Comparison of ENCODE assay signal across 15 cellular contexts in genomic region chr3:194321666-194322640, GRCh38. TPM values are rescaled to one million over a fixed set of nuclear protein-coding genes. Genes with fewer than 3 reads are reported as not detected.
DNase-seq lines count a peak whose midpoint lies in the region; ATAC-seq and TF ChIP-seq lines count a peak whose summit lies in the region.
"Had no signal": no experiment of that assay in that cellular context is flagged by ENCODE, and none has a peak within 500 bp of the region (broad histone marks: within the 10 kb centered on the region; RNA-seq: fewer than 3 reads in every experiment).

No MANE protein-coding gene starts in this region.

- no peak for TF ChIP-seq CTCF in CD8-positive, alpha-beta T cell (IDR thresholded peaks at IDR 0.05)
- TF ChIP-seq CTCF in nephron (IDR thresholded peaks at IDR 0.05; ENCODE audit: unreplicated experiment in 3 of 3) (no peak), GM20000 (IDR thresholded peaks at IDR 0.05; ENCODE audit: extremely low read depth, missing control alignments) (no peak)

- H3K36me3 Mint-ChIP-seq in CD8-positive, alpha-beta T cell: no peaks in the 10 kb centered on the region
- no peaks in the 10 kb centered on the region for H3K36me3 Mint-ChIP-seq in activated T-helper 17 cell treated with anti-CD3 and anti-CD28 coated beads, Interleukin-2, amount 50 U/mL, for 72 hours (ENCODE audit: low read depth)
- H3K36me3 Mint-ChIP-seq in nephron (ENCODE audit: low read depth): peaks cover 13% of the 10 kb centered on the region

- ATAC-seq in CD8-positive, alpha-beta T cell: no peak
- ATAC-seq in activated T-helper 17 cell treated with anti-CD3 and anti-CD28 coated beads, Interleukin-2, amount 50 U/mL, for 72 hours (replicated peaks): no peak
- ATAC-seq: WTC11 had no signal

- peaks cover 15% of the 10 kb centered on the region for H3K27me3 Mint-ChIP-seq in CD8-positive, alpha-beta T cell (ENCODE audit: low read depth)
- H3K27me3 Mint-ChIP-seq in activated T-helper 17 cell treated with anti-CD3 and anti-CD28 coated beads, Interleukin-2, amount 50 U/mL, for 72 hours: peaks cover 7% of the 10 kb centered on the region
- H3K27me3 Mint-ChIP-seq in nephron (ENCODE audit: low read depth): peaks cover 35% of the 10 kb centered on the region

- no peak overlapping the region for H3K4me3 ChIP-seq in CD8-positive, alpha-beta T cell (ENCODE audit: low read depth, low read length)
- H3K4me3 ChIP-seq: right lobe of liver had no signal

- H3K9me3 Mint-ChIP-seq in CD8-positive, alpha-beta T cell: peaks cover 7% of the 10 kb centered on the region
- peaks cover 11% of the 10 kb centered on the region for H3K9me3 Mint-ChIP-seq in activated T-helper 17 cell treated with anti-CD3 and anti-CD28 coated beads, Interleukin-2, amount 50 U/mL, for 72 hours
- H3K9me3 Mint-ChIP-seq in nephron: peaks cover 13% of the 10 kb centered on the region

- no peaks in the 10 kb centered on the region for H3K36me3 ChIP-seq in CD8-positive, alpha-beta T cell (ENCODE audit: insufficient read depth, low read length)
- H3K36me3 ChIP-seq: right lobe of liver had no signal

- intact Hi-C loops in CD8-positive, alpha-beta T cell (cut with DNase I, micrococcal nuclease): no loop called here

- H3K4me1 Mint-ChIP-seq in CD8-positive, alpha-beta T cell (ENCODE audit: low read depth): no peaks in the 10 kb centered on the region
- H3K4me1 Mint-ChIP-seq in activated T-helper 17 cell treated with anti-CD3 and anti-CD28 coated beads, Interleukin-2, amount 50 U/mL, for 72 hours: no peaks in the 10 kb centered on the region
- H3K4me1 Mint-ChIP-seq in nephron: peaks cover 9% of the 10 kb centered on the region
- H3K4me1 Mint-ChIP-seq: WTC11 had no signal

- H3K4me1 ChIP-seq in CD8-positive, alpha-beta T cell (ENCODE audit: insufficient read depth, low read length): peaks cover 3% of the 10 kb centered on the region

- H3K27ac ChIP-seq in CD8-positive, alpha-beta T cell (ENCODE audit: low read depth, low read length): no peak overlapping the region
- H3K27ac ChIP-seq: right lobe of liver had no signal

- CTCF ChIA-PET in CD8-positive, alpha-beta T cell (lab: Charles Lee): interaction anchor here (0.9 to 1.1 kb wide), 2 partner anchors 21 to 83 kb away, joined by 3 to 5 read pairs; no protein-coding TSS in a partner anchor

- POLR2A ChIA-PET in CD8-positive, alpha-beta T cell (lab: Charles Lee): no interaction called here

- no peak for DNase-seq in CD8-positive, alpha-beta T cell
- DNase-seq in DMS53 treated with DMSO at 0.1 percent for 48 hours (lab: John Stamatoyannopoulos, UW; ENCODE audit: unreplicated experiment) (peak; percentile 77), GM20000 (ENCODE audit: low spot score) (no peak), dedifferentiated amniotic fluid mesenchymal stem cell (ENCODE audit: extremely low spot score) (no peak), OCI-M2 (lab: John Stamatoyannopoulos, UW; ENCODE audit: unreplicated experiment) (no peak), occipital lobe (lab: John Stamatoyannopoulos, UW) (no peak)
- DNase-seq: CD8-positive, alpha-beta memory T cell; cerebellar nuclear complex; head of caudate nucleus; Karpas-422; NCI-H2029 had no signal

- no peaks in the 10 kb centered on the region for H3K9me3 ChIP-seq in CD8-positive, alpha-beta T cell (ENCODE audit: low read length)
- H3K9me3 ChIP-seq: right lobe of liver had no signal

- peaks cover 1% of the 10 kb centered on the region for H3K27me3 ChIP-seq in CD8-positive, alpha-beta T cell (ENCODE audit: insufficient read depth, low read length)
- H3K27me3 ChIP-seq: right lobe of liver had no signal

- H3K27ac Mint-ChIP-seq in CD8-positive, alpha-beta T cell: no peak overlapping the region
- H3K27ac Mint-ChIP-seq in activated T-helper 17 cell treated with anti-CD3 and anti-CD28 coated beads, Interleukin-2, amount 50 U/mL, for 72 hours: no peak overlapping the region
- H3K27ac Mint-ChIP-seq in nephron: no peak overlapping the region
- H3K27ac Mint-ChIP-seq: CD8-positive, alpha-beta memory T cell; WTC11 had no signal

- peak overlapping the region; percentile 7 for H3K4me3 Mint-ChIP-seq in CD8-positive, alpha-beta T cell
- H3K4me3 Mint-ChIP-seq in activated T-helper 17 cell treated with anti-CD3 and anti-CD28 coated beads, Interleukin-2, amount 50 U/mL, for 72 hours: peak overlapping the region; percentile 33
- H3K4me3 Mint-ChIP-seq in nephron: peak overlapping the region in 2 of 3 experiments; percentile 11 to 49
- H3K4me3 Mint-ChIP-seq: WTC11 had no signal

RNA-seq across cellular contexts. Expression of gene CPN2, which starts 29.2 kb away (rescaled TPM):
- total RNA-seq in CD8-positive, alpha-beta T cell: not detected
- not detected for total RNA-seq in activated T-helper 17 cell treated with anti-CD3 and anti-CD28 coated beads, Interleukin-2, amount 50 U/mL, for 72 hours
- total RNA-seq in occipital lobe: not detected
- total RNA-seq: CD8-positive, alpha-beta memory T cell had no signal

RNA-seq across cellular contexts. Expression of gene LRRC15, which starts 47.6 kb away (rescaled TPM):
- not detected for total RNA-seq in CD8-positive, alpha-beta T cell
- not detected for total RNA-seq in activated T-helper 17 cell treated with anti-CD3 and anti-CD28 coated beads, Interleukin-2, amount 50 U/mL, for 72 hours
- not detected for total RNA-seq in occipital lobe
- total RNA-seq: CD8-positive, alpha-beta memory T cell had no signal
